In genomic region chr4:85824166-85824945, GRCh38 we compare ENCODE assay signal across 23 cellular contexts.
A peak's percentile ranks its signal among the peaks of the same experiment; 100 is the strongest.
DNase-seq lines count a peak whose midpoint lies in the region; ATAC-seq, FAIRE-seq and TF ChIP-seq lines count a peak whose summit lies in the region.
"Had no signal": no experiment of that assay in that cellular context is flagged by ENCODE, and none has a peak within 500 bp of the region (broad histone marks: within the 10 kb centered on the region; RNA-seq: fewer than 3 reads in every experiment).

No MANE protein-coding gene starts in this region.

- TF ChIP-seq POLR2A in breast epithelium (IDR thresholded peaks at IDR 0.05) = no peak

- no peak overlapping the region for H3K4me3 Mint-ChIP-seq in MCF 10A (ENCODE audit: unreplicated experiment)
- no peak overlapping the region for H3K4me3 Mint-ChIP-seq in memory B cell
- H3K4me3 Mint-ChIP-seq: activated CD8-positive, alpha-beta memory T cell treated with anti-CD3 and anti-CD28 coated beads, Interleukin-2, amount 10 ng/mL, durations not matched to agents 7 days and 5 days; stimulated activated naive CD8-positive, alpha-beta T cell treated with anti-CD3 and anti-CD28 coated beads, Interleukin-15, amount 100 ng/mL, for 72 hours had no signal

- H3K36me3 Mint-ChIP-seq in MCF 10A (ENCODE audit: insufficient read depth, unreplicated experiment) (no peaks in the 10 kb centered on the region), memory B cell (peaks cover 3% of the 10 kb centered on the region)
- H3K36me3 Mint-ChIP-seq: activated CD8-positive, alpha-beta memory T cell treated with anti-CD3 and anti-CD28 coated beads, Interleukin-2, amount 10 ng/mL, durations not matched to agents 7 days and 5 days had no signal

- H3K27ac ChIP-seq in breast epithelium (no peak overlapping the region), stomach smooth muscle (ENCODE audit: low read length) (peak overlapping the region; percentile 53)
- H3K27ac ChIP-seq: colonic mucosa had no signal

- TF ChIP-seq CTCF in MCF 10A (IDR thresholded peaks at IDR 0.05; ENCODE audit: unreplicated experiment) (no peak), breast epithelium (IDR thresholded peaks at IDR 0.05) (no peak), astrocyte of the spinal cord (IDR thresholded peaks at IDR 0.05; ENCODE audit: low read depth, low read length) (no peak), D721Med (IDR thresholded peaks at IDR 0.05; ENCODE audit: insufficient read depth, missing control alignments) (no peak)

- H3K27me3 Mint-ChIP-seq in MCF 10A (ENCODE audit: insufficient read depth, unreplicated experiment) (no peaks in the 10 kb centered on the region), memory B cell (no peaks in the 10 kb centered on the region)
- H3K27me3 Mint-ChIP-seq: activated CD8-positive, alpha-beta memory T cell treated with anti-CD3 and anti-CD28 coated beads, Interleukin-2, amount 10 ng/mL, durations not matched to agents 7 days and 5 days; stimulated activated naive CD8-positive, alpha-beta T cell treated with anti-CD3 and anti-CD28 coated beads, Interleukin-15, amount 100 ng/mL, for 72 hours had no signal

- H3K4me3 ChIP-seq in breast epithelium = no peak overlapping the region
- no peak overlapping the region for H3K4me3 ChIP-seq in astrocyte of the spinal cord (ENCODE audit: low read depth, low read length)
- H3K4me3 ChIP-seq in stomach smooth muscle (ENCODE audit: low read length in 2 of 2) = peak overlapping the region in 1 of 2 donors; percentile 41
- H3K4me3 ChIP-seq: colonic mucosa had no signal

- in situ Hi-C loops in astrocyte of the spinal cord (cut with HindIII; ENCODE audit: low sequenced_read_pairs) = no loop called here

- CTCF ChIA-PET in MCF 10A (lab: Yijun Ruan, JAX) = interaction anchor here (0.6 to 1.2 kb wide), 4 partner anchors 12 to 140 kb away, joined by 3 to 5 read pairs (median 4); no protein-coding TSS in a partner anchor

- no peak for DNase-seq in MCF 10A (ENCODE audit: unreplicated experiment)
- DNase-seq in breast epithelium (ENCODE audit: low spot score in 2 of 2) = no peak
- peak; percentile 6 for DNase-seq in astrocyte of the spinal cord (ENCODE audit: low read depth, low spot score)
- no peak for DNase-seq in memory B cell (ENCODE audit: low spot score in 2 of 2)
- DNase-seq in D721Med (ENCODE audit: insufficient read length, low spot score) = no peak
- DNase-seq in C1 segment of cervical spinal cord (lab: John Stamatoyannopoulos, UW) = no peak
- DNase-seq: activated CD4-positive, CD25-positive, alpha-beta regulatory T cell; activated CD8-positive, alpha-beta memory T cell treated with anti-CD3 and anti-CD28 coated beads, Interleukin-2, amount 10 ng/mL, durations not matched to agents 7 days and 5 days; activated effector memory CD4-positive, alpha-beta T cell treated with Interleukin-2 at 50 U/mL for 16 hours; anterior cingulate cortex; colonic mucosa; GDM1; hypothalamus; kidney glomerular epithelial cell; NCI-H1436 treated with DMSO at 0.1 percent for 48 hours; NCI-H446; stimulated activated CD4-positive, alpha-beta T cell treated with anti-CD3 and anti-CD28 coated beads, Interleukin-15, amount 100 ng/mL, for 24 hours; stimulated activated naive CD8-positive, alpha-beta T cell treated with anti-CD3 and anti-CD28 coated beads, Interleukin-15, amount 100 ng/mL, for 72 hours; T-helper 1 cell had no signal

- ATAC-seq in memory B cell (ENCODE audit: low read depth) (no peak), HG03280 (IDR thresholded peaks at IDR 0.05; ENCODE audit: unreplicated experiment) (no peak)
- ATAC-seq: activated CD8-positive, alpha-beta memory T cell treated with anti-CD3 and anti-CD28 coated beads, Interleukin-2, amount 10 ng/mL, durations not matched to agents 7 days and 5 days; stimulated activated naive CD8-positive, alpha-beta T cell treated with anti-CD3 and anti-CD28 coated beads, Interleukin-15, amount 100 ng/mL, for 72 hours had no signal

- H3K27ac Mint-ChIP-seq in MCF 10A (ENCODE audit: low read depth, unreplicated experiment) (peak overlapping the region; percentile 74), memory B cell (peak overlapping the region; percentile 74)
- H3K27ac Mint-ChIP-seq: activated CD8-positive, alpha-beta memory T cell treated with anti-CD3 and anti-CD28 coated beads, Interleukin-2, amount 10 ng/mL, durations not matched to agents 7 days and 5 days; stimulated activated naive CD8-positive, alpha-beta T cell treated with anti-CD3 and anti-CD28 coated beads, Interleukin-15, amount 100 ng/mL, for 72 hours had no signal

- H3K9me3 ChIP-seq in breast epithelium (no peaks in the 10 kb centered on the region), stomach smooth muscle (ENCODE audit: control insufficient read depth in 2 of 2, low read length in 2 of 2) (no peaks in the 10 kb centered on the region)
- H3K9me3 ChIP-seq: colonic mucosa had no signal

- POLR2A ChIA-PET in MCF 10A (lab: Yijun Ruan, JAX) = interaction anchor here (0.6 kb wide), 1 partner anchor 656 kb away, joined by 3 read pairs; no protein-coding TSS in a partner anchor

- H3K9ac ChIP-seq in stomach smooth muscle (ENCODE audit: low read length in 2 of 2) = peak overlapping the region in 1 of 2 donors; percentile 37

- intact Hi-C loops in MCF 10A (cut with micrococcal nuclease) = no loop called here
- intact Hi-C loops in breast epithelium (cut with DNase I; ENCODE audit: low total_unique reads) = no loop called here

- H3K4me1 Mint-ChIP-seq in MCF 10A (ENCODE audit: insufficient read depth, unreplicated experiment) = peaks cover 51% of the 10 kb centered on the region
- H3K4me1 Mint-ChIP-seq in memory B cell = peaks cover 35% of the 10 kb centered on the region
- H3K4me1 Mint-ChIP-seq: activated CD8-positive, alpha-beta memory T cell treated with anti-CD3 and anti-CD28 coated beads, Interleukin-2, amount 10 ng/mL, durations not matched to agents 7 days and 5 days; stimulated activated naive CD8-positive, alpha-beta T cell treated with anti-CD3 and anti-CD28 coated beads, Interleukin-15, amount 100 ng/mL, for 72 hours had no signal

- FAIRE-seq in D721Med (lab: Jason Lieb, UNC) = no peak
- FAIRE-seq: A204.1, H54 had no signal

- H3K27me3 ChIP-seq in breast epithelium (no peaks in the 10 kb centered on the region), stomach smooth muscle (ENCODE audit: control insufficient read depth in 1 of 2, insufficient read depth in 2 of 2, low read length in 2 of 2) (no peaks in the 10 kb centered on the region)
- H3K27me3 ChIP-seq: colonic mucosa had no signal

- BruUV-seq in MCF 10A (replicated peaks; lab: Mats Ljungman, UMichigan) = no TSS peak

- no peaks in the 10 kb centered on the region for H3K36me3 ChIP-seq in breast epithelium
- no peaks in the 10 kb centered on the region for H3K36me3 ChIP-seq in stomach smooth muscle (ENCODE audit: control insufficient read depth in 2 of 2, insufficient read depth in 2 of 2, low read length in 2 of 2)
- H3K36me3 ChIP-seq: colonic mucosa had no signal

- H3K9me3 Mint-ChIP-seq in MCF 10A (ENCODE audit: unreplicated experiment) = no peaks in the 10 kb centered on the region
- H3K9me3 Mint-ChIP-seq in memory B cell = no peaks in the 10 kb centered on the region
- H3K9me3 Mint-ChIP-seq: stimulated activated naive CD8-positive, alpha-beta T cell treated with anti-CD3 and anti-CD28 coated beads, Interleukin-15, amount 100 ng/mL, for 72 hours had no signal

- H3K4me1 ChIP-seq in breast epithelium (no peaks in the 10 kb centered on the region), stomach smooth muscle (ENCODE audit: control insufficient read depth, insufficient read depth, low read length) (peaks cover 25% of the 10 kb centered on the region)
- H3K4me1 ChIP-seq: colonic mucosa had no signal
